In the genomic region with DNA sequence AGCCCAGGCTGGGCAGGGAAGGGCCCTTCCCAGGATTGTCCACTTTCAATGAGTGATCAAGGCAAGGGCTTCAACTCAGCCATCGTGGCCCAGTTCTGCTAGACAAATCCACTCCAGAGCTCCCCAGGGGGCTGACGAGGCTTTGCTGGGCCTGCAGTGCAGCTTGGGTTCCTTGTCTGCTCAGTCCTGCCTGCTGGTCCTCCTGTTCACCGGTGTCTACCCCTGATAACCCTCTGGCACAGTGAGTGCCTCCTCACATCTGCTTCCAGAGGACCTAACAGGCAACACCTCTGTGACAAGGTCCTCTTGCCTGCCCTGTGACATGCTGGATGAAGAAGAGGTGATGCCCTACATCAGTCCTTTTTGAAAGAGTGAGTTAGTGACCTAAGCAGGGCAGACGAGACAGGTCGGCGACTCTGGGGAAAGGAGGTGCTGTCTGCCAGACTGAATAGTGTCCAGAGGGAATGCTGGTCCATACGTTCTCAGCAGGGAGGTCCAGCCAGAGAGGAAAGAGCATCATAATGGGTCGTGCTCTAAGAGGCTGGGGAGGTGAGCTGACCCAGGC, we compare ENCODE assay signal across 20 cellular contexts. TPM values are rescaled to one million over a fixed set of nuclear protein-coding genes. Genes with fewer than 3 reads are reported as not detected.
"Had no signal": no experiment of that assay in that cellular context is flagged by ENCODE, and none has a peak within 500 bp of the region (broad histone marks: within the 10 kb centered on the region; RNA-seq: fewer than 3 reads in every experiment).

No MANE protein-coding gene starts in this region.

- H3K36me3 Mint-ChIP-seq: activated CD4-positive, alpha-beta memory T cell treated with anti-CD3 and anti-CD28 coated beads for 36 hours; activated naive CD4-positive, alpha-beta T cell treated with anti-CD3 and anti-CD28 coated beads, Interleukin-2, amount 50 U/mL, for 24 hours; IgD-negative memory B cell; T-cell had no signal

- H3K27ac ChIP-seq: breast epithelium, Peyer's patch had no signal

- ATAC-seq: T-cell had no signal

- H3K27me3 ChIP-seq: Peyer's patch had no signal

- H3K9me3 ChIP-seq: breast epithelium, Peyer's patch had no signal

- H3K4me1 Mint-ChIP-seq: activated CD4-positive, alpha-beta T cell treated with anti-CD3 and anti-CD28 coated beads, Interleukin-2, amount 10 ng/mL, durations not matched to agents 7 days and 5 days; activated naive CD4-positive, alpha-beta T cell treated with anti-CD3 and anti-CD28 coated beads, Interleukin-2, amount 50 U/mL, for 24 hours; IgD-negative memory B cell; T-cell had no signal

- H3K9me3 Mint-ChIP-seq: activated CD4-positive, alpha-beta memory T cell treated with anti-CD3 and anti-CD28 coated beads for 36 hours; activated CD4-positive, alpha-beta T cell treated with anti-CD3 and anti-CD28 coated beads, Interleukin-2, amount 10 ng/mL, durations not matched to agents 7 days and 5 days; activated naive CD4-positive, alpha-beta T cell treated with anti-CD3 and anti-CD28 coated beads, Interleukin-2, amount 50 U/mL, for 24 hours; T-cell had no signal

- H3K4me3 Mint-ChIP-seq: activated CD4-positive, alpha-beta memory T cell treated with anti-CD3 and anti-CD28 coated beads for 36 hours; activated CD4-positive, alpha-beta T cell treated with anti-CD3 and anti-CD28 coated beads, Interleukin-2, amount 10 ng/mL, durations not matched to agents 7 days and 5 days; activated naive CD4-positive, alpha-beta T cell treated with anti-CD3 and anti-CD28 coated beads, Interleukin-2, amount 50 U/mL, for 24 hours; IgD-negative memory B cell; T-cell had no signal

- H3K4me1 ChIP-seq: breast epithelium, Peyer's patch had no signal

- H3K4me3 ChIP-seq: breast epithelium, Peyer's patch had no signal

- H3K27ac Mint-ChIP-seq: activated CD4-positive, alpha-beta memory T cell treated with anti-CD3 and anti-CD28 coated beads for 36 hours; activated CD4-positive, alpha-beta T cell treated with anti-CD3 and anti-CD28 coated beads, Interleukin-2, amount 10 ng/mL, durations not matched to agents 7 days and 5 days; activated naive CD4-positive, alpha-beta T cell treated with anti-CD3 and anti-CD28 coated beads, Interleukin-2, amount 50 U/mL, for 24 hours; IgD-negative memory B cell; T-cell had no signal

- H3K36me3 ChIP-seq: breast epithelium, Peyer's patch had no signal

- DNase-seq: activated CD4-positive, alpha-beta memory T cell treated with anti-CD3 and anti-CD28 coated beads for 36 hours; activated CD4-positive, alpha-beta T cell treated with anti-CD3 and anti-CD28 coated beads, Interleukin-2, amount 10 ng/mL, durations not matched to agents 7 days and 5 days; activated CD4-positive, CD25-positive, alpha-beta regulatory T cell; activated CD8-positive, alpha-beta memory T cell treated with anti-CD3 and anti-CD28 coated beads for 24 hours; activated naive CD4-positive, alpha-beta T cell; aorta; central memory CD4-positive, alpha-beta T cell; KG1; NCI-H1048; NCI-H146; NCI-H187 treated with DMSO at 0.1 percent for 48 hours; NCI-H524 treated with DMSO at 0.1 percent for 48 hours; SHP77 treated with DMSO at 0.1 percent for 48 hours; T-helper 2 cell; T1000 had no signal

RNA-seq across cellular contexts. Expression of a gene that starts 20.9 kb away (rescaled TPM):
- total RNA-seq: activated CD4-positive, alpha-beta memory T cell treated with anti-CD3 and anti-CD28 coated beads for 36 hours; activated CD4-positive, alpha-beta T cell treated with anti-CD3 and anti-CD28 coated beads, Interleukin-2, amount 10 ng/mL, durations not matched to agents 7 days and 5 days; aorta; T-cell had no signal
- polyA plus RNA-seq: aorta, IgD-negative memory B cell had no signal
